20 cellular contexts compared by ENCODE assay signal in the genomic region with DNA sequence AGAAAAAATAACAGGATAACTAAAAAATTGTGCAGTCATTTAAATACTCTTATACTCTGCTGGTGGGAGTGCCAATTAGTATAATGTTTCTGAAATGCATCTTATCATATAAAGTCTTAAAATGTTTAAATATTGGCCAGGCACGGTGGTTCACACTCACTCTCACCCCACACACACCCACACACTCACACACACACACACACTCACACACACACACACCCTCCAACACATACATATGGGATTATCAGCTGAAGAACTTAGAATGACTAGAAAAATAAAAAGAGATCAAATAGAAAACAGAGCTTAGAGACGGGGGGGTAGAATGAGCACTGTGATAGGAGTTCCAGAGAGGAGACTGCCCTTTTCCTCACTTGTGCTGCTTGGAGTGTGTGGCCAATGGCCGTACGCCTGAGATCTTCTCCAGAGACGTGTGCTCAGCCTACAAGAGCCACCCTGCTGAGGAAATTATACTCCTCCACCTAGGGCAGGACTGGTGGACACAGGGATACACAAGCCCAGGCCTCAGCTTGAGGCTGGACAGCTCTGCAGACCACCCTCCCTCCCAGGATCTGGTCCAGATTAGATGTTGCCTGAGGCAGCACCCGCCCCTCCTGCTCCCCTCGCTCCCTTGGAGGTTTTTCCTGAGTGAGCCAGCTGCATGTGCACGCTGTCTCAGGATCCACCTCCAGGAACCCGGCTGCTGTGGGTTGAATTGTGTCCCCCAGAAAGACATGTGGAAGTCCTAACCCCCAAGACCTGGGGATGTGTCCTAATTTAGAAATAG. TPM values are rescaled to one million over a fixed set of nuclear protein-coding genes. Genes with fewer than 3 reads are reported as not detected.
"Had no signal": no experiment of that assay in that cellular context is flagged by ENCODE, and none has a peak within 500 bp of the region (broad histone marks: within the 10 kb centered on the region; RNA-seq: fewer than 3 reads in every experiment).

No MANE protein-coding gene starts in this region.

- H3K4me3 ChIP-seq: dorsolateral prefrontal cortex, left lung, mucosa of descending colon, neural progenitor cell, ovary, psoas muscle, sigmoid colon, suprapubic skin, transverse colon, upper lobe of right lung, uterus had no signal

- H3K27ac ChIP-seq: dorsolateral prefrontal cortex, left lung, neural progenitor cell, ovary, psoas muscle, sigmoid colon, suprapubic skin, transverse colon, upper lobe of right lung, uterus had no signal

- H3K4me1 ChIP-seq: left lung, neural progenitor cell, psoas muscle, sigmoid colon, transverse colon, upper lobe of right lung, uterus had no signal

- H3K36me3 ChIP-seq: left lung, neural progenitor cell, ovary, sigmoid colon, suprapubic skin, transverse colon, upper lobe of right lung, uterus had no signal

- DNase-seq: effector CD4-positive, alpha-beta T cell; left cardiac atrium; left lung; mesenchymal stem cell; mucosa of descending colon; naive B cell; nucleus accumbens; ovary; posterior cingulate gyrus; psoas muscle; right cardiac atrium; sigmoid colon; stimulated activated naive B cell treated with anti-CD40 and anti-IgM and Interleukin-4, amounts not matched to agents 10 μg/mL and 1 μg/mL and 100 μg/mL, for 72 hours; transverse colon; upper lobe of right lung; uterus had no signal

- H2AFZ ChIP-seq: neural progenitor cell had no signal

- H3K4me2 ChIP-seq: neural progenitor cell had no signal

- H3K9me3 ChIP-seq: left lung, mucosa of descending colon, ovary, psoas muscle, sigmoid colon, suprapubic skin, transverse colon, upper lobe of right lung, uterus had no signal

- H3K27me3 ChIP-seq: neural progenitor cell, ovary, suprapubic skin, transverse colon, upper lobe of right lung, uterus had no signal

- H3K9ac ChIP-seq: neural progenitor cell had no signal

RNA-seq across cellular contexts. Expression of gene GALNTL5, which starts 52.8 kb away (rescaled TPM):
- polyA plus RNA-seq: esophagus, ovary, psoas muscle, right cardiac atrium, sigmoid colon had no signal
